ENCODE assay signal across 32 cellular contexts in genomic region chr13:31681133-31681532, GRCh38. TPM values are rescaled to one million over a fixed set of nuclear protein-coding genes. Genes with fewer than 3 reads are reported as not detected.
"Had no signal": no experiment of that assay in that cellular context is flagged by ENCODE, and none has a peak within 500 bp of the region (broad histone marks: within the 10 kb centered on the region; RNA-seq: fewer than 3 reads in every experiment).

No MANE protein-coding gene starts in this region.

- H3K27ac Mint-ChIP-seq: stimulated activated effector memory CD8-positive, alpha-beta T cell treated with anti-CD3 and anti-CD28 coated beads, Interleukin-12 subunit alpha, Interleukin-12 subunit beta, amount 100 ng/mL, for 72 hours; stimulated activated memory B cell treated with anti-CD40 and anti-IgM and Interleukin-4, amounts not matched to agents 10 μg/mL and 1 μg/mL and 100 μg/mL, for 72 hours; stimulated activated naive CD8-positive, alpha-beta T cell treated with anti-CD3 and anti-CD28 coated beads, Interleukin-15, amount 100 ng/mL, for 72 hours; stimulated activated naive CD8-positive, alpha-beta T cell treated with anti-CD3 and anti-CD28 coated beads, Interleukin-15, Interleukin-2, amounts not matched to agents 100 ng/mL and 50 ng/mL, for 24 hours; type B pancreatic cell had no signal

- H3K36me3 ChIP-seq: stomach, suprapubic skin, thoracic aorta, thyroid gland, tibial artery, tibial nerve, transverse colon, upper lobe of left lung, upper lobe of right lung, uterus, vagina had no signal

- ATAC-seq: stimulated activated effector memory CD8-positive, alpha-beta T cell treated with anti-CD3 and anti-CD28 coated beads, Interleukin-12 subunit alpha, Interleukin-12 subunit beta, amount 100 ng/mL, for 72 hours; stimulated activated memory B cell treated with anti-CD40 and anti-IgM and Interleukin-4, amounts not matched to agents 10 μg/mL and 1 μg/mL and 100 μg/mL, for 72 hours; stimulated activated naive B cell treated with anti-CD40 and anti-IgM and Interleukin-4, amounts not matched to agents 10 μg/mL and 1 μg/mL and 100 μg/mL, for 72 hours; stimulated activated naive CD8-positive, alpha-beta T cell treated with anti-CD3 and anti-CD28 coated beads, Interleukin-15, amount 100 ng/mL, for 72 hours; stimulated activated naive CD8-positive, alpha-beta T cell treated with anti-CD3 and anti-CD28 coated beads, Interleukin-15, Interleukin-2, amounts not matched to agents 100 U/mL and 50 U/mL, for 24 hours; upper lobe of right lung had no signal

- H3K27ac ChIP-seq: stomach, suprapubic skin, testis, thoracic aorta, thyroid gland, tibial artery, tibial nerve, transverse colon, upper lobe of left lung, upper lobe of right lung, uterus, vagina had no signal

- H3K4me1 Mint-ChIP-seq: stimulated activated effector memory CD8-positive, alpha-beta T cell treated with anti-CD3 and anti-CD28 coated beads, Interleukin-12 subunit alpha, Interleukin-12 subunit beta, amount 100 ng/mL, for 72 hours; stimulated activated memory B cell treated with anti-CD40 and anti-IgM and Interleukin-4, amounts not matched to agents 10 μg/mL and 1 μg/mL and 100 μg/mL, for 72 hours; stimulated activated naive B cell treated with anti-CD40 and anti-IgM and Interleukin-4, amounts not matched to agents 10 μg/mL and 1 μg/mL and 100 μg/mL, for 72 hours; stimulated activated naive CD8-positive, alpha-beta T cell treated with anti-CD3 and anti-CD28 coated beads, Interleukin-15, amount 100 ng/mL, for 72 hours had no signal

- H3K4me1 ChIP-seq: stomach, suprapubic skin, testis, thyroid gland, tibial nerve, transverse colon, upper lobe of left lung, upper lobe of right lung, uterus, vagina had no signal

- H3K27me3 ChIP-seq: stomach, suprapubic skin, testis, thyroid gland, tibial artery, tibial nerve, upper lobe of left lung, upper lobe of right lung, uterus, vagina had no signal

- H3K4me3 ChIP-seq: stomach, suprapubic skin, testis, thoracic aorta, thyroid gland, tibial artery, tibial nerve, transverse colon, upper lobe of left lung, upper lobe of right lung, uterus, vagina had no signal

- H3K9me3 Mint-ChIP-seq: stimulated activated effector memory CD8-positive, alpha-beta T cell treated with anti-CD3 and anti-CD28 coated beads, Interleukin-12 subunit alpha, Interleukin-12 subunit beta, amount 100 ng/mL, for 72 hours; stimulated activated memory B cell treated with anti-CD40 and anti-IgM and Interleukin-4, amounts not matched to agents 10 μg/mL and 1 μg/mL and 100 μg/mL, for 72 hours; type B pancreatic cell had no signal

- H3K4me3 Mint-ChIP-seq: stimulated activated effector memory CD8-positive, alpha-beta T cell treated with anti-CD3 and anti-CD28 coated beads, Interleukin-12 subunit alpha, Interleukin-12 subunit beta, amount 100 ng/mL, for 72 hours; stimulated activated memory B cell treated with anti-CD40 and anti-IgM and Interleukin-4, amounts not matched to agents 10 μg/mL and 1 μg/mL and 100 μg/mL, for 72 hours; stimulated activated naive B cell treated with anti-CD40 and anti-IgM and Interleukin-4, amounts not matched to agents 10 μg/mL and 1 μg/mL and 100 μg/mL, for 72 hours; stimulated activated naive CD8-positive, alpha-beta T cell treated with anti-CD3 and anti-CD28 coated beads, Interleukin-15, amount 100 ng/mL, for 72 hours; stimulated activated naive CD8-positive, alpha-beta T cell treated with anti-CD3 and anti-CD28 coated beads, Interleukin-15, Interleukin-2, amounts not matched to agents 100 ng/mL and 50 ng/mL, for 24 hours; type B pancreatic cell had no signal

- DNase-seq: stimulated activated CD4-positive, alpha-beta T cell treated with anti-CD3 and anti-CD28 coated beads, Interleukin-2, amount 100 ng/mL, for 48 hours; stimulated activated CD4-positive, alpha-beta T cell treated with anti-CD3 and anti-CD28 coated beads, Interleukin-4, amount 100 ng/mL, for 1 hour; stimulated activated CD4-positive, alpha-beta T cell treated with anti-CD3 and anti-CD28 coated beads, Interleukin-4, amount 100 ng/mL, for 24 hours; stimulated activated CD4-positive, alpha-beta T cell treated with anti-CD3 and anti-CD28 coated beads, Interleukin-4, amount 100 ng/mL, for 4 hours; stimulated activated CD8-positive, alpha-beta memory T cell treated with anti-CD3 and anti-CD28 coated beads, Interleukin-4, amount 100 ng/mL, for 48 hours; stimulated activated naive B cell treated with anti-CD40 and anti-IgM and Interleukin-4, amounts not matched to agents 10 μg/mL and 1 μg/mL and 100 μg/mL, for 72 hours; stimulated activated naive CD4-positive, alpha-beta T cell; stimulated activated naive CD4-positive, alpha-beta T cell treated with Interleukin-2 at 50 U/mL for 16 hours; stimulated activated naive CD8-positive, alpha-beta T cell treated with anti-CD3 and anti-CD28 coated beads, Interleukin-15, amount 100 ng/mL, for 72 hours; stimulated activated naive CD8-positive, alpha-beta T cell treated with anti-CD3 and anti-CD28 coated beads, Interleukin-15, Interleukin-2, amounts not matched to agents 100 U/mL and 50 U/mL, for 24 hours; stomach; substantia nigra; testis; thyroid gland; tibial artery; transverse colon; trophoblast cell; upper lobe of left lung; upper lobe of right lung; uterus had no signal

- H3K36me3 Mint-ChIP-seq: stimulated activated effector memory CD8-positive, alpha-beta T cell treated with anti-CD3 and anti-CD28 coated beads, Interleukin-12 subunit alpha, Interleukin-12 subunit beta, amount 100 ng/mL, for 72 hours; stimulated activated memory B cell treated with anti-CD40 and anti-IgM and Interleukin-4, amounts not matched to agents 10 μg/mL and 1 μg/mL and 100 μg/mL, for 72 hours; stimulated activated naive B cell treated with anti-CD40 and anti-IgM and Interleukin-4, amounts not matched to agents 10 μg/mL and 1 μg/mL and 100 μg/mL, for 72 hours; type B pancreatic cell had no signal

- H3K9me3 ChIP-seq: suprapubic skin, testis, thoracic aorta, thyroid gland, tibial artery, tibial nerve, transverse colon, upper lobe of left lung, upper lobe of right lung, uterus, vagina had no signal

- H3K27me3 Mint-ChIP-seq: stimulated activated memory B cell treated with anti-CD40 and anti-IgM and Interleukin-4, amounts not matched to agents 10 μg/mL and 1 μg/mL and 100 μg/mL, for 72 hours; stimulated activated naive B cell treated with anti-CD40 and anti-IgM and Interleukin-4, amounts not matched to agents 10 μg/mL and 1 μg/mL and 100 μg/mL, for 72 hours; stimulated activated naive CD8-positive, alpha-beta T cell treated with anti-CD3 and anti-CD28 coated beads, Interleukin-15, amount 100 ng/mL, for 72 hours; stimulated activated naive CD8-positive, alpha-beta T cell treated with anti-CD3 and anti-CD28 coated beads, Interleukin-15, Interleukin-2, amounts not matched to agents 100 ng/mL and 50 ng/mL, for 24 hours had no signal

RNA-seq across cellular contexts. Expression of gene RXFP2, which starts 58.2 kb away (rescaled TPM):
- total RNA-seq: stomach, temporal lobe, transverse colon, upper lobe of left lung, upper lobe of right lung, ureter, urinary bladder, vagina had no signal
- polyA plus RNA-seq: stomach, thymus, urinary bladder had no signal
